ENCODE assay signal across 19 cellular contexts in genomic region chr3:6251612-6252011, GRCh38.
A peak's percentile ranks its signal among the peaks of the same experiment; 100 is the strongest.
DNase-seq lines count a peak whose midpoint lies in the region; ATAC-seq and TF ChIP-seq lines count a peak whose summit lies in the region.
"Had no signal": no experiment of that assay in that cellular context is flagged by ENCODE, and none has a peak within 500 bp of the region (broad histone marks: within the 10 kb centered on the region; RNA-seq: fewer than 3 reads in every experiment).

No MANE protein-coding gene starts in this region.

- no peaks in the 10 kb centered on the region for H3K27me3 Mint-ChIP-seq in memory B cell
- H3K27me3 Mint-ChIP-seq: CD8-positive, alpha-beta memory T cell had no signal

- peaks cover 5% of the 10 kb centered on the region for H3K9me3 Mint-ChIP-seq in memory B cell

- H3K4me2 ChIP-seq in DOHH2 (ENCODE audit: low read length) (peak overlapping the region; percentile 90), OCI-LY7 (ENCODE audit: low read length) (no peak overlapping the region)
- H3K4me2 ChIP-seq: BLaER1 treated with 17β-estradiol and CSF1 and Interleukin-3, amounts not matched to agents 10 nM and 100 nM; GM23338 had no signal

- H3K27ac ChIP-seq in DOHH2 (ENCODE audit: low read depth, low read length) (no peak overlapping the region), OCI-LY7 (ENCODE audit: low read depth, low read length, poor library complexity, severe bottlenecking) (no peak overlapping the region)
- H3K27ac ChIP-seq: BLaER1 treated with 17β-estradiol and CSF1 and Interleukin-3, amounts not matched to agents 10 nM and 100 nM had no signal

- H3K4me3 ChIP-seq in DOHH2 (ENCODE audit: low read length), result peak overlapping the region; percentile 1; the same call in 1 of the 2 replicates
- H3K4me3 ChIP-seq in OCI-LY7 (ENCODE audit: low read depth, low read length, poor library complexity, severe bottlenecking), result no peak overlapping the region
- H3K4me3 ChIP-seq: BLaER1 treated with 17β-estradiol and CSF1 and Interleukin-3, amounts not matched to agents 10 nM and 100 nM; GM23338 had no signal

- peaks cover 8% of the 10 kb centered on the region for H3F3A ChIP-seq in DOHH2 (ENCODE audit: control insufficient read depth, insufficient read depth)

- no peaks in the 10 kb centered on the region for H3K9me3 ChIP-seq in DOHH2 (ENCODE audit: control insufficient read depth, insufficient read depth, low read length)
- H3K9me3 ChIP-seq in OCI-LY7 (ENCODE audit: low read length), result 0 out of 2 replicates have a peak, but pooled peaks cover 4% of the 10 kb centered on the region

- no peaks in the 10 kb centered on the region for H3K79me2 ChIP-seq in DOHH2 (ENCODE audit: control insufficient read depth, low read length)
- H3K79me2 ChIP-seq in OCI-LY7 (ENCODE audit: insufficient read depth, low read depth, low read length), result no peaks in the 10 kb centered on the region

- CTCF ChIA-PET in OCI-LY7 (lab: Charles Lee; ENCODE audit: unreplicated experiment), result no interaction called here

- peak overlapping the region; percentile 59 for H2AFZ ChIP-seq in OCI-LY7 (ENCODE audit: low read length)
- H2AFZ ChIP-seq: GM23338 had no signal

- intact Hi-C loops in OCI-LY7 (cut with micrococcal nuclease; ENCODE audit: unreplicated experiment), result loop anchor here (2.0 kb wide), 1 partner anchor 31 kb away; no protein-coding TSS in a partner anchor

- no peaks in the 10 kb centered on the region for H3K36me3 ChIP-seq in DOHH2 (ENCODE audit: control insufficient read depth, low read length)
- no peaks in the 10 kb centered on the region for H3K36me3 ChIP-seq in OCI-LY7 (ENCODE audit: insufficient read depth, low read length)
- H3K36me3 ChIP-seq: BLaER1 treated with 17β-estradiol and CSF1 and Interleukin-3, amounts not matched to agents 10 nM and 100 nM had no signal

- no peak overlapping the region for H3K4me3 Mint-ChIP-seq in memory B cell
- H3K4me3 Mint-ChIP-seq: CD8-positive, alpha-beta memory T cell; GM23338; HFFc6 had no signal

- no peak for DNase-seq in OCI-LY7 (ENCODE audit: low spot score)
- no peak for DNase-seq in memory B cell (ENCODE audit: low spot score in 2 of 2)
- DNase-seq in nucleus accumbens (lab: John Stamatoyannopoulos, UW), result no peak
- DNase-seq in activated CD8-positive, alpha-beta memory T cell treated with anti-CD3 and anti-CD28 coated beads, Interleukin-2, amount 50 U/mL, for 48 hours, result no peak
- no peak for DNase-seq in NCI-H2081 (lab: John Stamatoyannopoulos, UW)
- DNase-seq: 8988T; CD8-positive, alpha-beta memory T cell; COR-L47; DMS 273 treated with DMSO at 0.1 percent for 48 hours; DMS53; DND-41; H7; HFFc6 had no signal

- ATAC-seq in memory B cell (ENCODE audit: low read depth), result no peak
- no peak for ATAC-seq in GM21447 (IDR thresholded peaks at IDR 0.05; ENCODE audit: unreplicated experiment)
- ATAC-seq: GM23338, HCT116, HepG2 had no signal

- H3K27me3 ChIP-seq in DOHH2 (ENCODE audit: control insufficient read depth, low read length), result no peaks in the 10 kb centered on the region
- H3K27me3 ChIP-seq: BLaER1 treated with 17β-estradiol and CSF1 and Interleukin-3, amounts not matched to agents 10 nM and 100 nM had no signal

- H3K9me2 ChIP-seq in DOHH2 (replicated peaks; ENCODE audit: control insufficient read depth, low read length) (no peaks in the 10 kb centered on the region), OCI-LY7 (ENCODE audit: insufficient read depth, low read length) (no peaks in the 10 kb centered on the region)

- H3K27ac Mint-ChIP-seq in memory B cell, result peak overlapping the region; percentile 58
- H3K27ac Mint-ChIP-seq: CD8-positive, alpha-beta memory T cell; GM23338; HFFc6 had no signal

- TF ChIP-seq CTCF in DOHH2 (IDR thresholded peaks at IDR 0.05; ENCODE audit: low read depth, low read length, poor library complexity, severe bottlenecking) (no peak), OCI-LY7 (conservative IDR thresholded peaks at IDR 0.05; ENCODE audit: low read length) (no peak)

- peaks cover 44% of the 10 kb centered on the region for H3K4me1 ChIP-seq in DOHH2 (ENCODE audit: control insufficient read depth, low read length)
- H3K4me1 ChIP-seq in OCI-LY7 (ENCODE audit: insufficient read depth, low read length, poor library complexity, severe bottlenecking), result peaks cover 29% of the 10 kb centered on the region

- H3K36me3 Mint-ChIP-seq in memory B cell, result no peaks in the 10 kb centered on the region
- H3K36me3 Mint-ChIP-seq: CD8-positive, alpha-beta memory T cell had no signal

- POLR2A ChIA-PET in OCI-LY7 (lab: Charles Lee), result interaction anchor here (0.6 to 1.8 kb wide), 3 partner anchors 22 to 27 kb away, joined by 3 to 8 read pairs (median 4); no protein-coding TSS in a partner anchor

- no TSS peak for BruUV-seq in OCI-LY7 (replicated peaks; lab: Mats Ljungman, UMichigan)

- peaks cover 24% of the 10 kb centered on the region for H3K4me1 Mint-ChIP-seq in memory B cell
- H3K4me1 Mint-ChIP-seq: CD8-positive, alpha-beta memory T cell; GM23338 had no signal

- H4K20me1 ChIP-seq in DOHH2 (ENCODE audit: control insufficient read depth, insufficient read depth, low read depth, low read length) (no peaks in the 10 kb centered on the region), OCI-LY7 (ENCODE audit: insufficient read depth, low read length) (no peaks in the 10 kb centered on the region)
- H4K20me1 ChIP-seq: BLaER1 treated with 17β-estradiol and CSF1 and Interleukin-3, amounts not matched to agents 10 nM and 100 nM had no signal
